In the genomic region with DNA sequence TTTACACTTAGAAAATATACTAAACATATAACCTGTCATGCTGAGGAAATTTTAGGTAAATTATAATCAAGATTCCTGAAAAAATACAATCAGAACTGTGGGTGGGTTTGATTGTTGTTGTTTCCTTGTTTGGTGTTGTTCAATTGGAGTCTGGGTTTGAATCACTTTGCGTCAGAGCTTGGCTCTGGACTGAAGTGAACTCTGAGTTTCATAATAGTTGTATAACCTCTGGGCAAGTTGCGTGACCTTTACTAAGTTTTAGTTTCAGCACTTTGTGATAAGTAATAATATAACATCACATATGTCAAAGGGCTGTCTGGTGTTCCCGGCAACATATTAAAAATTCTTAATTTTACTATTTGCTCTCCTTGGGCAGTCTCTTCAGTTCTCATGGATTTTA, we compare ENCODE assay signal across 8 cellular contexts.
"Had no signal": no experiment of that assay in that cellular context is flagged by ENCODE, and none has a peak within 500 bp of the region (broad histone marks: within the 10 kb centered on the region; RNA-seq: fewer than 3 reads in every experiment).

No MANE protein-coding gene starts in this region.

- H3K4me3 ChIP-seq: GM23338, K562 had no signal

- DNase-seq: H9, HCEC 1CT, IMR-90, KG1 had no signal

- FAIRE-seq: H1, H54, K562 had no signal

- ATAC-seq: GM23338, K562 had no signal

- H2AFZ ChIP-seq: GM23338 had no signal

- H3K4me2 ChIP-seq: GM23338 had no signal
